22 cellular contexts compared by ENCODE assay signal in the genomic region with DNA sequence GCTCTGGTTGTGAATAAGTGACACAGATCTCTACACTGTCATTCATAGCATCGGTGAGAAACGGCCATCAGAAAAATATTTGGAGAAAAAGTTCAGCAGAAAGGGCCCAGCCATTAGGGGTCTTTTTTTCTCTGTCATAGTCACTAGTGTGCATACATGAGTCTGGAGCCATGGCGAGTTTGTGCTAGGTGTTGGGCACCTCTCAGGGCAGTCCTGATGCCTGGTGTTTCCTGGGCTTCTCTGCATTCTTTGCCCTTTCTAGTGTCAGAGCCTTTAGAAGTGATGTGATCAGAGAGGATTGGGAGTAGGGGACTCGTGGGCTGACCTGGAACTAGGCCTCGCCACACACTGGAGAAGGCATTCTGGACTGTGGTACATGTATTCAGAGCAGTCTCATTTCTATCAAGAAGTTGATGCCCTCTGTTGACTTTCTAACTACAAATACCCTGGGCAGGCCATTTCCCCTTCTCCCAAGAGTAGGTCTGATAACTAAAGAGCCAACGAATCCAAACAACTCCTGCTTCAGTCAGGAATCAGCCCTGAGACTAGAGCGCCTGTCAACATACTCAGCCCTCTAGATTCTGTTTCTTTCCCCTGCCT. TPM values are rescaled to one million over a fixed set of nuclear protein-coding genes. Genes with fewer than 3 reads are reported as not detected.
A peak's percentile ranks its signal among the peaks of the same experiment; 100 is the strongest.
DNase-seq lines count a peak whose midpoint lies in the region; ATAC-seq and TF ChIP-seq lines count a peak whose summit lies in the region.
"Had no signal": no experiment of that assay in that cellular context is flagged by ENCODE, and none has a peak within 500 bp of the region (broad histone marks: within the 10 kb centered on the region; RNA-seq: fewer than 3 reads in every experiment).

No MANE protein-coding gene starts in this region.

- no peak overlapping the region for H3K56ac ChIP-seq in H9 (ENCODE audit: insufficient read length, low read depth, low read length)

- no peak overlapping the region for H3K18ac ChIP-seq in H9 (ENCODE audit: insufficient read length, low read depth, low read length)

- no peak overlapping the region for H2BK20ac ChIP-seq in H9 (ENCODE audit: low read depth, low read length, poor library complexity, severe bottlenecking)

- no peak for TF ChIP-seq CTCF in H9 (conservative IDR thresholded peaks at IDR 0.05)
- TF ChIP-seq CTCF in neutrophil (IDR thresholded peaks at IDR 0.05), result no peak
- TF ChIP-seq CTCF in type B pancreatic cell (conservative IDR thresholded peaks at IDR 0.05), result no peak

- peak; percentile 15 for DNase-seq in activated CD8-positive, alpha-beta memory T cell treated with anti-CD3 and anti-CD28 coated beads for 24 hours
- no peak for DNase-seq in activated CD8-positive, alpha-beta memory T cell treated with anti-CD3 and anti-CD28 coated beads, Interleukin-2, amount 10 ng/mL, durations not matched to agents 7 days and 5 days
- DNase-seq in H9 (peak; percentile 0), type B pancreatic cell (ENCODE audit: extremely low spot score, unreplicated experiment) (no peak), SHP77 (lab: John Stamatoyannopoulos, UW) (no peak)
- DNase-seq in effector CD4-positive, alpha-beta T cell, result no peak
- DNase-seq: 8988T, Calu3, DMS79 treated with DMSO at 0.1 percent for 48 hours, GF-D8, HFFc6, MV-4-11, NCI-H2029, NCI-H446, NCI-H524 treated with DMSO at 0.1 percent for 48 hours, NCI-H774 had no signal

- no peak overlapping the region for H3K27ac Mint-ChIP-seq in activated CD8-positive, alpha-beta memory T cell treated with anti-CD3 and anti-CD28 coated beads, Interleukin-2, amount 10 ng/mL, durations not matched to agents 7 days and 5 days
- H3K27ac Mint-ChIP-seq in H9, result no peak overlapping the region
- no peak overlapping the region for H3K27ac Mint-ChIP-seq in type B pancreatic cell
- H3K27ac Mint-ChIP-seq: GM23338, HFFc6 had no signal

- H3K23me2 ChIP-seq in H9 (ENCODE audit: insufficient read length, low read depth, low read length, poor library complexity, severe bottlenecking), result no peaks in the 10 kb centered on the region

- no peaks in the 10 kb centered on the region for H4K20me1 ChIP-seq in H9 (ENCODE audit: control insufficient read depth, insufficient read depth, insufficient read length)

- ATAC-seq in activated CD8-positive, alpha-beta memory T cell treated with anti-CD3 and anti-CD28 coated beads, Interleukin-2, amount 10 ng/mL, durations not matched to agents 7 days and 5 days, result no peak
- ATAC-seq: GM23338, K562 had no signal

- H3T11ph ChIP-seq in H9 (ENCODE audit: low read length), result no peak overlapping the region

- H3K14ac ChIP-seq in H9 (ENCODE audit: insufficient read depth, low read length), result no peak overlapping the region

- H3K23ac ChIP-seq in H9 (ENCODE audit: insufficient read length, low read depth, low read length), result no peak overlapping the region

- CTCF ChIA-PET in activated CD8-positive, alpha-beta memory T cell treated with anti-CD3 and anti-CD28 coated beads, Interleukin-2, amount 10 ng/mL, durations not matched to agents 7 days and 5 days (lab: Charles Lee), result no interaction called here

- H3K4me3 ChIP-seq in neutrophil (ENCODE audit: low read depth in 1 of 2, low read length in 1 of 2), result no peak overlapping the region
- H3K4me3 ChIP-seq: GM23338, HAP-1, K562 had no signal

- no peaks in the 10 kb centered on the region for H3K4me1 ChIP-seq in H9 (ENCODE audit: insufficient read depth, low read length)
- H3K4me1 ChIP-seq in neutrophil (ENCODE audit: control insufficient read depth in 1 of 2, insufficient read depth in 1 of 2, low read depth in 1 of 2, low read length in 1 of 2), result peaks cover 15 to 17% of the 10 kb centered on the region in 2 experiments

- H3K9ac ChIP-seq in H9 (ENCODE audit: extremely low read depth, insufficient read length, low read length), result no peak overlapping the region

- H2BK12ac ChIP-seq in H9 (ENCODE audit: insufficient read length, low read depth, low read length), result no peak overlapping the region

- H3K4ac ChIP-seq in H9 (ENCODE audit: low read depth, low read length), result no peak overlapping the region

- H3K27ac ChIP-seq in H9 (ENCODE audit: insufficient read length, low read depth, low read length), result no peak overlapping the region
- peak overlapping the region; percentile 15 for H3K27ac ChIP-seq in neutrophil

- H3K36me3 Mint-ChIP-seq in activated CD8-positive, alpha-beta memory T cell treated with anti-CD3 and anti-CD28 coated beads, Interleukin-2, amount 10 ng/mL, durations not matched to agents 7 days and 5 days, result no peaks in the 10 kb centered on the region
- H3K36me3 Mint-ChIP-seq in H9 (ENCODE audit: insufficient read depth in 1 of 3, low read depth in 3 of 3) (no peaks in the 10 kb centered on the region), type B pancreatic cell (no peaks in the 10 kb centered on the region)

- H2BK15ac ChIP-seq in H9 (ENCODE audit: low read depth, low read length), result no peak overlapping the region

- H3K9me3 ChIP-seq in H9 (ENCODE audit: control insufficient read depth, low read depth, low read length) (no peaks in the 10 kb centered on the region), neutrophil (no peaks in the 10 kb centered on the region)
- H3K9me3 ChIP-seq: HAP-1 had no signal

- H3K79me1 ChIP-seq in H9 (ENCODE audit: insufficient read depth, low read depth, low read length, poor library complexity, severe bottlenecking), result no peaks in the 10 kb centered on the region

- H3K4me1 Mint-ChIP-seq in activated CD8-positive, alpha-beta memory T cell treated with anti-CD3 and anti-CD28 coated beads, Interleukin-2, amount 10 ng/mL, durations not matched to agents 7 days and 5 days, result no peaks in the 10 kb centered on the region
- H3K4me1 Mint-ChIP-seq in H9, result peaks cover 6 to 13% of the 10 kb centered on the region in 2 experiments
- H3K4me1 Mint-ChIP-seq in type B pancreatic cell (ENCODE audit: unreplicated experiment), result no peaks in the 10 kb centered on the region

- no peak overlapping the region for H4K5ac ChIP-seq in H9 (ENCODE audit: insufficient read length, low read depth, low read length)

- H2AK5ac ChIP-seq in H9 (ENCODE audit: insufficient read length, low read length), result no peak overlapping the region

- no peak overlapping the region for H2BK120ac ChIP-seq in H9 (ENCODE audit: low read depth, low read length, poor library complexity, severe bottlenecking)

- H2BK5ac ChIP-seq in H9 (ENCODE audit: insufficient read length, low read length), result no peak overlapping the region

- no CpG with 5 or more reads among the region's 7 CpGs for WGBS in H9 (ENCODE audit: extremely low coverage, insufficient read length, low lambda C conversion rate)

- no peaks in the 10 kb centered on the region for H3K79me2 ChIP-seq in H9 (ENCODE audit: insufficient read depth, low read length)

- no peaks in the 10 kb centered on the region for H3K36me3 ChIP-seq in neutrophil
- H3K36me3 ChIP-seq: HAP-1 had no signal

- H3K9me3 Mint-ChIP-seq in activated CD8-positive, alpha-beta memory T cell treated with anti-CD3 and anti-CD28 coated beads, Interleukin-2, amount 10 ng/mL, durations not matched to agents 7 days and 5 days (ENCODE audit: low read depth), result no peaks in the 10 kb centered on the region
- H3K9me3 Mint-ChIP-seq in H9 (no peaks in the 10 kb centered on the region; a peak in 1 of 5 replicates), type B pancreatic cell (no peaks in the 10 kb centered on the region)
- H3K9me3 Mint-ChIP-seq: GM23338, HFFc6 had no signal

- no peak overlapping the region for H4K91ac ChIP-seq in H9 (ENCODE audit: insufficient read length, low read depth, low read length)

- no peak overlapping the region for H2AFZ ChIP-seq in H9 (ENCODE audit: low read length)
- H2AFZ ChIP-seq: GM23338 had no signal

- H3K27me3 ChIP-seq in H9 (ENCODE audit: insufficient read depth, low read length), result peaks cover 68% of the 10 kb centered on the region
- H3K27me3 ChIP-seq in neutrophil, result peaks cover 36% of the 10 kb centered on the region

- no peak overlapping the region for H4K8ac ChIP-seq in H9 (replicated peaks; ENCODE audit: insufficient read length, low read depth, low read length)

- H3K27me3 Mint-ChIP-seq in activated CD8-positive, alpha-beta memory T cell treated with anti-CD3 and anti-CD28 coated beads, Interleukin-2, amount 10 ng/mL, durations not matched to agents 7 days and 5 days, result peaks cover 40% of the 10 kb centered on the region
- H3K27me3 Mint-ChIP-seq in H9 (ENCODE audit: low read depth), result peaks cover 100% of the 10 kb centered on the region
- H3K27me3 Mint-ChIP-seq in type B pancreatic cell, result peaks cover 70% of the 10 kb centered on the region

- H3K4me3 Mint-ChIP-seq in activated CD8-positive, alpha-beta memory T cell treated with anti-CD3 and anti-CD28 coated beads, Interleukin-2, amount 10 ng/mL, durations not matched to agents 7 days and 5 days, result no peak overlapping the region
- H3K4me3 Mint-ChIP-seq in H9, result no peak overlapping the region
- H3K4me3 Mint-ChIP-seq in type B pancreatic cell, result peak overlapping the region; percentile 39
- H3K4me3 Mint-ChIP-seq: GM23338, HFFc6 had no signal

- H3K4me2 ChIP-seq in H9 (ENCODE audit: insufficient read depth, insufficient read length, low read length), result no peak overlapping the region
- H3K4me2 ChIP-seq: GM23338 had no signal

RNA-seq across cellular contexts. Expression of gene KY, which starts 1.6 kb away (rescaled TPM):
- not detected for total RNA-seq in activated CD8-positive, alpha-beta memory T cell treated with anti-CD3 and anti-CD28 coated beads, Interleukin-2, amount 10 ng/mL, durations not matched to agents 7 days and 5 days
- not detected in 2 replicates for total RNA-seq in H9 (2021)
- total RNA-seq in type B pancreatic cell (ENCODE audit: low replicate concordance), result 0.43 and 0.58 TPM in 2 replicates
- total RNA-seq: Calu3, GM23338, K562, LHCN-M2, MCF 10A had no signal

Comparison
In these comparisons a context has a peak if more than half of its experiments do, and no peak if none do; other contexts are left out.
1. DNase-seq: peak in activated CD8-positive, alpha-beta memory T cell treated with anti-CD3 and anti-CD28 coated beads for 24 hours (single experiment) and H9 (single experiment); none in activated CD8-positive, alpha-beta memory T cell treated with anti-CD3 and anti-CD28 coated beads, Interleukin-2, amount 10 ng/mL, durations not matched to agents 7 days and 5 days (single experiment), type B pancreatic cell (single experiment), SHP77 (0 of 2) and effector CD4-positive, alpha-beta T cell (single experiment).